8 cellular contexts compared by ENCODE assay signal in genomic region chr3:137121704-137122314, GRCh38.
DNase-seq lines count a peak whose midpoint lies in the region; ATAC-seq and TF ChIP-seq lines count a peak whose summit lies in the region.

No MANE protein-coding gene starts in this region.

- in situ Hi-C loops in HAP-1 (cut with MboI; ENCODE audit: low sequenced_read_pairs): loop anchor here (25.0 kb wide), 2 partner anchors 565 to 815 kb away; no protein-coding TSS in a partner anchor

- intact Hi-C loops in activated naive CD4-positive, alpha-beta T cell treated with anti-CD3 and anti-CD28 coated beads for 36 hours (cut with micrococcal nuclease): loop anchor here (5.0 kb wide), 2 partner anchors 825 to 850 kb away; no protein-coding TSS in a partner anchor
- intact Hi-C loops in adrenal gland (cut with DNase I): no loop called here

- peak; percentile 48 for DNase-seq in activated naive CD4-positive, alpha-beta T cell treated with anti-CD3 and anti-CD28 coated beads for 36 hours
- DNase-seq in activated naive CD4-positive, alpha-beta T cell (lab: John Stamatoyannopoulos, UW): no peak
- DNase-seq in HAP-1 (ENCODE audit: low spot score in 2 of 2) (peak; percentile 22 to 54), NCI-H1092 treated with DMSO at 0.1 percent for 48 hours (lab: John Stamatoyannopoulos, UW) (peak; percentile 26), adrenal gland (peak in 6 of 7 donors; percentile 13 to 68 (median 34)), left lobe of liver (ENCODE audit: low spot score) (no peak), NCI-H446 treated with DMSO at 0.1 percent for 48 hours (lab: John Stamatoyannopoulos, UW) (no peak)

- CTCF ChIA-PET in activated naive CD4-positive, alpha-beta T cell treated with anti-CD3 and anti-CD28 coated beads for 36 hours (lab: Charles Lee): interaction anchor here (0.6 to 3.8 kb wide), 7 partner anchors 11 to 826 kb away, joined by 3 to 16 read pairs (median 3); no protein-coding TSS in a partner anchor

- H3K4me3 Mint-ChIP-seq in activated naive CD4-positive, alpha-beta T cell treated with anti-CD3 and anti-CD28 coated beads for 36 hours: no peak overlapping the region

- H3K27me3 Mint-ChIP-seq in activated naive CD4-positive, alpha-beta T cell treated with anti-CD3 and anti-CD28 coated beads for 36 hours (ENCODE audit: low read depth): no peaks in the 10 kb centered on the region

- H3K27ac Mint-ChIP-seq in activated naive CD4-positive, alpha-beta T cell treated with anti-CD3 and anti-CD28 coated beads for 36 hours: no peak overlapping the region

- 31 to 38% (median 37%) methylated on average over 3 of the region's 3 CpGs for WGBS in adrenal gland, 4 donors

- H3K9me3 Mint-ChIP-seq in activated naive CD4-positive, alpha-beta T cell treated with anti-CD3 and anti-CD28 coated beads for 36 hours: no peaks in the 10 kb centered on the region

- no peak for TF ChIP-seq POLR2A in adrenal gland (IDR thresholded peaks at IDR 0.05)

- no peak overlapping the region for H3K4me3 ChIP-seq in HAP-1
- no peak overlapping the region for H3K4me3 ChIP-seq in adrenal gland

- ATAC-seq in left lobe of liver: peak; percentile 87
- no peak for ATAC-seq in HG03196 (IDR thresholded peaks at IDR 0.05; ENCODE audit: unreplicated experiment)

- H3K4me1 ChIP-seq in HAP-1 (no peaks in the 10 kb centered on the region), adrenal gland (replicated peaks in 1 of 2) (no peaks in the 10 kb centered on the region)

- H3K27me3 ChIP-seq in HAP-1 (ENCODE audit: low read depth) (peaks cover 5% of the 10 kb centered on the region), adrenal gland (no peaks in the 10 kb centered on the region)

- no peaks in the 10 kb centered on the region for H3K4me1 Mint-ChIP-seq in activated naive CD4-positive, alpha-beta T cell treated with anti-CD3 and anti-CD28 coated beads for 36 hours (ENCODE audit: low read depth)

- no peak overlapping the region for H3K27ac ChIP-seq in adrenal gland

- no peaks in the 10 kb centered on the region for H3K36me3 Mint-ChIP-seq in activated naive CD4-positive, alpha-beta T cell treated with anti-CD3 and anti-CD28 coated beads for 36 hours (ENCODE audit: low read depth)

- TF ChIP-seq CTCF in adrenal gland (IDR thresholded peaks at IDR 0.05): peak; percentile 16 to 59 (median 52)

- H3K9me3 ChIP-seq in HAP-1 (no peaks in the 10 kb centered on the region), adrenal gland (replicated peaks in 1 of 3) (no peaks in the 10 kb centered on the region)

- H3K36me3 ChIP-seq in HAP-1 (replicated peaks): no peaks in the 10 kb centered on the region
- no peaks in the 10 kb centered on the region for H3K36me3 ChIP-seq in adrenal gland (replicated peaks in 1 of 2)

Comparison
In these comparisons a context has a peak if more than half of its experiments do, and no peak if none do; other contexts are left out.
1. DNase-seq: peak in activated naive CD4-positive, alpha-beta T cell treated with anti-CD3 and anti-CD28 coated beads for 36 hours (single experiment), HAP-1 (2 of 2), NCI-H1092 treated with DMSO at 0.1 percent for 48 hours (single experiment) and adrenal gland (6 of 7); none in activated naive CD4-positive, alpha-beta T cell (0 of 4), left lobe of liver (single experiment) and NCI-H446 treated with DMSO at 0.1 percent for 48 hours (single experiment).